1 cellular context compared by ENCODE assay signal in the genomic region with DNA sequence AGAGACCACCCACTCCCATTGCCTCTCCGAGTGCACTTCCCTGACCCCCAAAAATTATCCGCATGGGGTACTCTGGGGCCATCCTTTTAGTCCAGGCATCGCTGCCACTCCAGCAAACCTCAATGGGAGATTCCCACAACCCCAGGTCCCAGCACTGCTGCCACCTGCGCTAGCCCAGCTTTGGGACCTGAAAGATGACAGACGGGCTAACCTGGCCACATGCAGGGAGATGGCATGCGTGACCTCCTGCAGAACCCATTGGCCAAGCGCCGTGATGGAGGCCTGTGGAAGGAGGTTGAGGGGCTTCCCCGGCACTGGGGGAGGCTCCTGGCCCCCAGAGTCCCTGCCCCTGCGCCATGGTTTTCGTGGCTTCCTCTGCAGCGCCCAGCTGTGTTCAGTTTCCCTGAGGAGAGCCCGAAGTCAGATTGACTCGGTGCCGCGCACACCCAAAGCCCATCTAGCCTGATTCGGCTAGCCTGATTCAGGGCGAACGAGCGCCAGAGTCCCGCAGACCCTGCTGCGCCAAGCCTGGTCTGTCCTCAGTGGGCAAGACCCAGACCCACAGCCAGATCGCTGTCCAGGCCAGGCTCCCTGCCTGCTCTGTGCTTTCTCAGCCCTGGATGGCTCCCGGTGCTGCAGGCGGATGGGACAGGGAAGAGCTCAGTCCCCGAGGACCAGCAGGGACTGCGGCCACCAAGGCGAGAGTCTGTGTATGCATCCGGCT.
TF ChIP-seq lines count a peak whose summit lies in the region.

No MANE protein-coding gene starts in this region.

TF ChIP-seq in HepG2, 621 proteins besides CTCF, POLR2A, EP300 and RAD21 (continued from another document):
- TF ChIP-seq, protein P1, sequence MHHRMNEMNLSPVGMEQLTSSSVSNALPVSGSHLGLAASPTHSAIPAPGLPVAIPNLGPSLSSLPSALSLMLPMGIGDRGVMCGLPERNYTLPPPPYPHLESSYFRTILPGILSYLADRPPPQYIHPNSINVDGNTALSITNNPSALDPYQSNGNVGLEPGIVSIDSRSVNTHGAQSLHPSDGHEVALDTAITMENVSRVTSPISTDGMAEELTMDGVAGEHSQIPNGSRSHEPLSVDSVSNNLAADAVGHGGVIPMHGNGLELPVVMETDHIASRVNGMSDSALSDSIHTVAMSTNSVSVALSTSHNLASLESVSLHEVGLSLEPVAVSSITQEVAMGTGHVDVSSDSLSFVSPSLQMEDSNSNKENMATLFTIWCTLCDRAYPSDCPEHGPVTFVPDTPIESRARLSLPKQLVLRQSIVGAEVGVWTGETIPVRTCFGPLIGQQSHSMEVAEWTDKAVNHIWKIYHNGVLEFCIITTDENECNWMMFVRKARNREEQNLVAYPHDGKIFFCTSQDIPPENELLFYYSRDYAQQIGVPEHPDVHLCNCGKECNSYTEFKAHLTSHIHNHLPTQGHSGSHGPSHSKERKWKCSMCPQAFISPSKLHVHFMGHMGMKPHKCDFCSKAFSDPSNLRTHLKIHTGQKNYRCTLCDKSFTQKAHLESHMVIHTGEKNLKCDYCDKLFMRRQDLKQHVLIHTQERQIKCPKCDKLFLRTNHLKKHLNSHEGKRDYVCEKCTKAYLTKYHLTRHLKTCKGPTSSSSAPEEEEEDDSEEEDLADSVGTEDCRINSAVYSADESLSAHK (CRISPR knock-in tag; IDR thresholded peaks at IDR 0.05; ENCODE audit: borderline replicate concordance), result no peak
